8 cellular contexts compared by ENCODE assay signal in the genomic region with DNA sequence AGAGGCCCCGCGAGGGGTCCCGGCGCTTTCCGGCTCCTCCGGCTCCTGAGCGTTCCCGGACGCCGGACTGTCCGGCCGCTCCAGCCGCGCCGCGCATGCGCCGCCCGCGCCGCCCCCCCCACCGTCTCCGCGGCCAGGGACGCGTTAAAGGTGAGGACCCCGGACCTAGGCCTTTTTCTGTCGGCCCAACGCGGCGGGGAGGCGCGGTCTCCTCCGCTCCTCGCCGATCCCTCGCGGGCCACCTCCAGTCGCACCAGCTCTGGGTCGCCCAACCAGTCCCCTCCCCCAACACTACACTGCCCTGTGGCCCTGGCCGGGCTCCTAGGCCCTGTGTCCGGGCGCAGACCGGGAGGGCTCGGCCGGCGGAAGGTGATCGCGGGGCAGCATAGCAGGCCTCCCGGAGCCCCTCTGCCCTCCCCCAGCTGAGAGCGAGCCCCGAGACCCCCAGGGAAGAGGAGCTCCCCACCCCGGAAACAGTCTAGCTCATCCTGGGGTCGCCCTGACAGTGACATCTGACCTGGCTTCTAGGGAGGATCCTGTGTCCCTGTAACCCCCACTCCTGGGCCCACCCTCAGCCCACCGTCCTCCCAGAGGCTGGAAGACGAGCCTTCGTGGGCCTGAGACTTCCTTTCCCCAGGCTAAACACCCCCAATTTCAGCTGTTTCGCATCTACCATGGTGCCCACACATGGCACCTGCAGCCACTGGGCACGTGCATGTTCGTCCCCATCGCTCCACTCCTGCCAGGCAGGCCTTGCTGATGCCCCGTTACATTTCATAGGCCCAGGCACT. TPM values are rescaled to one million over a fixed set of nuclear protein-coding genes. Genes with fewer than 3 reads are reported as not detected.
DNase-seq lines count a peak whose midpoint lies in the region; ATAC-seq and TF ChIP-seq lines count a peak whose summit lies in the region.

No MANE protein-coding gene starts in this region.

- CTCF ChIA-PET in CD8-positive, alpha-beta memory T cell (lab: Charles Lee) = interaction anchor here (1.0 to 1.7 kb wide), 2 partner anchors 13 to 32 kb away, joined by 3 read pairs; no protein-coding TSS in a partner anchor

- DNase-seq in CD8-positive, alpha-beta memory T cell = no peak
- DNase-seq in OCI-M1 (lab: John Stamatoyannopoulos, UW) (peak; percentile 80), chondrocyte (ENCODE audit: low spot score) (peak; percentile 90), kidney tubule cell (ENCODE audit: low spot score) (peak; percentile 83)
- no peak for DNase-seq in activated effector memory CD4-positive, alpha-beta T cell treated with anti-CD3 and anti-CD28 coated beads, Interleukin-2, amount 50 U/mL, for 16 hours

- H3K27me3 Mint-ChIP-seq in CD8-positive, alpha-beta memory T cell = peaks cover 34 to 46% of the 10 kb centered on the region in 2 donors
- H3K27me3 Mint-ChIP-seq in chondrocyte (ENCODE audit: low read depth) = no peaks in the 10 kb centered on the region
- H3K27me3 Mint-ChIP-seq in stimulated activated memory B cell treated with anti-CD40 and anti-IgM and Interleukin-4, amounts not matched to agents 10 μg/mL and 1 μg/mL and 100 μg/mL, for 72 hours = peaks cover 63% of the 10 kb centered on the region

- H3K4me3 ChIP-seq in CD8-positive, alpha-beta memory T cell (ENCODE audit: low read length) = no peak overlapping the region

- no peak overlapping the region for H3K27ac ChIP-seq in CD8-positive, alpha-beta memory T cell (ENCODE audit: low read depth, low read length)

- H3K4me3 Mint-ChIP-seq in CD8-positive, alpha-beta memory T cell = peak overlapping the region in 6 of 7 donors; percentile 67 to 88 (median 76)
- peak overlapping the region; percentile 72 for H3K4me3 Mint-ChIP-seq in chondrocyte (ENCODE audit: unreplicated experiment)
- H3K4me3 Mint-ChIP-seq in stimulated activated memory B cell treated with anti-CD40 and anti-IgM and Interleukin-4, amounts not matched to agents 10 μg/mL and 1 μg/mL and 100 μg/mL, for 72 hours = peak overlapping the region; percentile 70

- H3K36me3 ChIP-seq in CD8-positive, alpha-beta memory T cell (ENCODE audit: insufficient read depth, low read length) = no peaks in the 10 kb centered on the region

- peaks cover 20% of the 10 kb centered on the region for H3K27me3 ChIP-seq in CD8-positive, alpha-beta memory T cell (ENCODE audit: insufficient read depth, low read length, poor library complexity, severe bottlenecking)

- H3K9me3 ChIP-seq in CD8-positive, alpha-beta memory T cell (ENCODE audit: low read length) = no peaks in the 10 kb centered on the region

- peaks cover 0 to 1% (median 0%) of the 10 kb centered on the region in 5 donors for H3K9me3 Mint-ChIP-seq in CD8-positive, alpha-beta memory T cell
- no peaks in the 10 kb centered on the region for H3K9me3 Mint-ChIP-seq in chondrocyte (ENCODE audit: low read depth)
- H3K9me3 Mint-ChIP-seq in stimulated activated memory B cell treated with anti-CD40 and anti-IgM and Interleukin-4, amounts not matched to agents 10 μg/mL and 1 μg/mL and 100 μg/mL, for 72 hours = no peaks in the 10 kb centered on the region

- POLR2A ChIA-PET in CD8-positive, alpha-beta memory T cell (lab: Charles Lee) = no interaction called here

- ATAC-seq in GM18907 (IDR thresholded peaks at IDR 0.05; ENCODE audit: unreplicated experiment) (peak; percentile 76), HG03039 (IDR thresholded peaks at IDR 0.05; ENCODE audit: unreplicated experiment) (peak; percentile 44)
- ATAC-seq in stimulated activated memory B cell treated with anti-CD40 and anti-IgM and Interleukin-4, amounts not matched to agents 10 μg/mL and 1 μg/mL and 100 μg/mL, for 72 hours = peak; percentile 31

- peaks cover 4 to 12% (median 9%) of the 10 kb centered on the region in 3 donors for H3K4me1 Mint-ChIP-seq in CD8-positive, alpha-beta memory T cell
- peaks cover 59% of the 10 kb centered on the region for H3K4me1 Mint-ChIP-seq in chondrocyte (ENCODE audit: low read depth)
- H3K4me1 Mint-ChIP-seq in stimulated activated memory B cell treated with anti-CD40 and anti-IgM and Interleukin-4, amounts not matched to agents 10 μg/mL and 1 μg/mL and 100 μg/mL, for 72 hours = peaks cover 24% of the 10 kb centered on the region

- peak overlapping the region in 1 of 8 donors; percentile 32 for H3K27ac Mint-ChIP-seq in CD8-positive, alpha-beta memory T cell
- peak overlapping the region; percentile 87 for H3K27ac Mint-ChIP-seq in chondrocyte (ENCODE audit: unreplicated experiment)
- no peak overlapping the region for H3K27ac Mint-ChIP-seq in stimulated activated memory B cell treated with anti-CD40 and anti-IgM and Interleukin-4, amounts not matched to agents 10 μg/mL and 1 μg/mL and 100 μg/mL, for 72 hours

- no peaks in the 10 kb centered on the region for H3K36me3 Mint-ChIP-seq in CD8-positive, alpha-beta memory T cell
- H3K36me3 Mint-ChIP-seq in chondrocyte (ENCODE audit: low read depth) = no peaks in the 10 kb centered on the region
- no peaks in the 10 kb centered on the region for H3K36me3 Mint-ChIP-seq in stimulated activated memory B cell treated with anti-CD40 and anti-IgM and Interleukin-4, amounts not matched to agents 10 μg/mL and 1 μg/mL and 100 μg/mL, for 72 hours

- TF ChIP-seq CTCF in chondrocyte (IDR thresholded peaks at IDR 0.05) = no peak

- H3K4me1 ChIP-seq in CD8-positive, alpha-beta memory T cell (ENCODE audit: insufficient read depth, low read length) = no peaks in the 10 kb centered on the region

RNA-seq across cellular contexts. Expression of a gene that starts 14.7 kb away (rescaled TPM):
- total RNA-seq in CD8-positive, alpha-beta memory T cell = under 1 TPM; 0.88 to 0.95 TPM
- polyA plus RNA-seq in CD8-positive, alpha-beta memory T cell = not detected
- 125 to 140 TPM (median 125 TPM) in 3 replicates for total RNA-seq in chondrocyte

RNA-seq across cellular contexts. Expression of a gene that starts 47.3 kb away (rescaled TPM):
- total RNA-seq in CD8-positive, alpha-beta memory T cell = not detected
- polyA plus RNA-seq in CD8-positive, alpha-beta memory T cell = not detected
- total RNA-seq in chondrocyte = not detected in 3 replicates

RNA-seq across cellular contexts. Expression of a gene that starts 59.1 kb away (rescaled TPM):
- not detected for total RNA-seq in CD8-positive, alpha-beta memory T cell
- not detected for polyA plus RNA-seq in CD8-positive, alpha-beta memory T cell
- not detected in 3 replicates for total RNA-seq in chondrocyte

Comparison
In these comparisons a context has a peak if more than half of its experiments do, and no peak if none do; other contexts are left out.
1. DNase-seq: peak in OCI-M1 (single experiment), chondrocyte (single experiment) and kidney tubule cell (single experiment); none in CD8-positive, alpha-beta memory T cell (0 of 5) and activated effector memory CD4-positive, alpha-beta T cell treated with anti-CD3 and anti-CD28 coated beads, Interleukin-2, amount 50 U/mL, for 16 hours (single experiment).
2. RNA of a gene that starts 14.7 kb away (total RNA-seq): 125 to 140 TPM in chondrocyte; 0.88 to 0.95 TPM in CD8-positive, alpha-beta memory T cell; every median in the first group is over 10 times any median in the second.
3. Peak in every context shown above with its lines, with median percentiles within 50 percentile points of each other: H3K4me3 Mint-ChIP-seq and ATAC-seq.